In genomic region chr21:36917487-36918158, GRCh38 we compare ENCODE assay signal across 8 cellular contexts. TPM values are rescaled to one million over a fixed set of nuclear protein-coding genes. Genes with fewer than 3 reads are reported as not detected.
A peak's percentile ranks its signal among the peaks of the same experiment; 100 is the strongest.
DNase-seq lines count a peak whose midpoint lies in the region; ATAC-seq and TF ChIP-seq lines count a peak whose summit lies in the region.

No MANE protein-coding gene starts in this region.

- H3K36me3 Mint-ChIP-seq in activated CD4-positive, alpha-beta T cell treated with anti-CD3 and anti-CD28 coated beads for 36 hours (ENCODE audit: low read depth) = peaks cover 4% of the 10 kb centered on the region
- no peaks in the 10 kb centered on the region for H3K36me3 Mint-ChIP-seq in activated CD4-positive, alpha-beta T cell treated with anti-CD3 and anti-CD28 coated beads, Interleukin-2, amount 10 ng/mL, durations not matched to agents 7 days and 5 days (ENCODE audit: low read depth)
- peaks cover 0 to 17% (median 8%) of the 10 kb centered on the region in 5 donors for H3K36me3 Mint-ChIP-seq in naive thymus-derived CD4-positive, alpha-beta T cell

- no peak overlapping the region for H3K4me3 Mint-ChIP-seq in activated CD4-positive, alpha-beta T cell treated with anti-CD3 and anti-CD28 coated beads for 36 hours
- H3K4me3 Mint-ChIP-seq in activated CD4-positive, alpha-beta T cell treated with anti-CD3 and anti-CD28 coated beads, Interleukin-2, amount 10 ng/mL, durations not matched to agents 7 days and 5 days = no peak overlapping the region
- no peak overlapping the region for H3K4me3 Mint-ChIP-seq in naive thymus-derived CD4-positive, alpha-beta T cell

- H3K36me3 ChIP-seq in adrenal gland (replicated peaks in 1 of 2) (no peaks in the 10 kb centered on the region), upper lobe of right lung (no peaks in the 10 kb centered on the region), tibial nerve (peaks cover 0 to 8% (median 0%) of the 10 kb centered on the region in 3 donors)
- H3K36me3 ChIP-seq in naive thymus-derived CD4-positive, alpha-beta T cell (ENCODE audit: control insufficient read depth in 2 of 3, insufficient read depth in 3 of 3, low read length in 3 of 3) = no peaks in the 10 kb centered on the region

- peaks cover 11% of the 10 kb centered on the region for H3K4me1 Mint-ChIP-seq in activated CD4-positive, alpha-beta T cell treated with anti-CD3 and anti-CD28 coated beads for 36 hours
- H3K4me1 Mint-ChIP-seq in activated CD4-positive, alpha-beta T cell treated with anti-CD3 and anti-CD28 coated beads, Interleukin-2, amount 10 ng/mL, durations not matched to agents 7 days and 5 days = peaks cover 12% of the 10 kb centered on the region
- H3K4me1 Mint-ChIP-seq in naive thymus-derived CD4-positive, alpha-beta T cell = peaks cover 4 to 11% (median 10%) of the 10 kb centered on the region in 7 donors

- H3K4me1 ChIP-seq in adrenal gland (replicated peaks in 1 of 2) (no peaks in the 10 kb centered on the region), upper lobe of right lung (peaks cover 11% of the 10 kb centered on the region), tibial nerve (peaks cover 0 to 17% (median 0%) of the 10 kb centered on the region in 4 donors)
- no peaks in the 10 kb centered on the region for H3K4me1 ChIP-seq in naive thymus-derived CD4-positive, alpha-beta T cell (ENCODE audit: control insufficient read depth in 2 of 2, insufficient read depth in 2 of 2, low read length in 2 of 2)

- intact Hi-C loops in activated CD4-positive, alpha-beta T cell treated with anti-CD3 and anti-CD28 coated beads for 36 hours (cut with DNase I, micrococcal nuclease) = no loop called here
- intact Hi-C loops in adrenal gland (cut with DNase I) = no loop called here
- intact Hi-C loops in upper lobe of right lung (cut with DNase I) = no loop called here
- intact Hi-C loops in naive thymus-derived CD4-positive, alpha-beta T cell (cut with micrococcal nuclease) = no loop called here

- H3K9me3 Mint-ChIP-seq in activated CD4-positive, alpha-beta T cell treated with anti-CD3 and anti-CD28 coated beads for 36 hours (ENCODE audit: low read depth) = no peaks in the 10 kb centered on the region
- no peaks in the 10 kb centered on the region for H3K9me3 Mint-ChIP-seq in activated CD4-positive, alpha-beta T cell treated with anti-CD3 and anti-CD28 coated beads, Interleukin-2, amount 10 ng/mL, durations not matched to agents 7 days and 5 days
- H3K9me3 Mint-ChIP-seq in naive thymus-derived CD4-positive, alpha-beta T cell = no peaks in the 10 kb centered on the region

- TF ChIP-seq EP300 in tibial nerve (IDR thresholded peaks at IDR 0.05) = no peak

- no peaks in the 10 kb centered on the region for H3K9me3 ChIP-seq in adrenal gland (replicated peaks in 1 of 3)
- H3K9me3 ChIP-seq in upper lobe of right lung = no peaks in the 10 kb centered on the region
- H3K9me3 ChIP-seq in naive thymus-derived CD4-positive, alpha-beta T cell (ENCODE audit: control insufficient read depth in 2 of 3, low read length in 3 of 3) = no peaks in the 10 kb centered on the region
- no peaks in the 10 kb centered on the region for H3K9me3 ChIP-seq in tibial nerve

- CTCF ChIA-PET in activated CD4-positive, alpha-beta T cell treated with anti-CD3 and anti-CD28 coated beads for 36 hours (lab: Charles Lee) = interaction anchor here (0.6 to 1.9 kb wide), 7 partner anchors 8 to 457 kb away, joined by 3 to 5 read pairs (median 4); no protein-coding TSS in a partner anchor
- CTCF ChIA-PET in activated CD4-positive, alpha-beta T cell treated with anti-CD3 and anti-CD28 coated beads, Interleukin-2, amount 10 ng/mL, durations not matched to agents 7 days and 5 days (lab: Charles Lee) = interaction anchor here (0.5 to 1.0 kb wide), 2 partner anchors 23 to 48 kb away, joined by 3 read pairs; no protein-coding TSS in a partner anchor
- CTCF ChIA-PET in naive thymus-derived CD4-positive, alpha-beta T cell (lab: Charles Lee) = interaction anchor here (0.8 kb wide), 1 partner anchor 413 kb away, joined by 3 read pairs; no protein-coding TSS in a partner anchor

- peak; percentile 18 for DNase-seq in activated CD4-positive, alpha-beta T cell treated with anti-CD3 and anti-CD28 coated beads for 36 hours
- DNase-seq in activated CD4-positive, alpha-beta T cell treated with anti-CD3 and anti-CD28 coated beads, Interleukin-2, amount 10 ng/mL, durations not matched to agents 7 days and 5 days = no peak
- DNase-seq in adrenal gland = peak; percentile 31 to 68 (median 36)
- DNase-seq in iPS DF 4.7 (ENCODE audit: extremely low read depth, low spot score) = peak; percentile 28
- DNase-seq in upper lobe of right lung = no peak
- DNase-seq in naive thymus-derived CD4-positive, alpha-beta T cell = no peak
- DNase-seq in tibial nerve (ENCODE audit: low spot score in 2 of 2) = no peak
- no peak for DNase-seq in activated T-cell treated with anti-CD3 and anti-CD28 coated beads, Interleukin-2, amount 50 U/mL, for 48 hours

- H3K4me3 ChIP-seq in adrenal gland (no peak overlapping the region), upper lobe of right lung (no peak overlapping the region), tibial nerve (no peak overlapping the region)
- H3K4me3 ChIP-seq in naive thymus-derived CD4-positive, alpha-beta T cell (ENCODE audit: low read length) = no peak overlapping the region

- H3K27me3 ChIP-seq in adrenal gland = no peaks in the 10 kb centered on the region
- no peaks in the 10 kb centered on the region for H3K27me3 ChIP-seq in upper lobe of right lung
- no peaks in the 10 kb centered on the region for H3K27me3 ChIP-seq in naive thymus-derived CD4-positive, alpha-beta T cell (ENCODE audit: control insufficient read depth in 2 of 2, insufficient read depth in 2 of 2, low read length in 2 of 2)
- H3K27me3 ChIP-seq in tibial nerve = no peaks in the 10 kb centered on the region

- no peak overlapping the region for H3K27ac Mint-ChIP-seq in activated CD4-positive, alpha-beta T cell treated with anti-CD3 and anti-CD28 coated beads for 36 hours
- H3K27ac Mint-ChIP-seq in activated CD4-positive, alpha-beta T cell treated with anti-CD3 and anti-CD28 coated beads, Interleukin-2, amount 10 ng/mL, durations not matched to agents 7 days and 5 days = no peak overlapping the region
- peak overlapping the region in 1 of 9 donors; percentile 7 for H3K27ac Mint-ChIP-seq in naive thymus-derived CD4-positive, alpha-beta T cell

- POLR2A ChIA-PET in activated CD4-positive, alpha-beta T cell treated with anti-CD3 and anti-CD28 coated beads for 36 hours (lab: Charles Lee) = no interaction called here
- POLR2A ChIA-PET in activated CD4-positive, alpha-beta T cell treated with anti-CD3 and anti-CD28 coated beads, Interleukin-2, amount 10 ng/mL, durations not matched to agents 7 days and 5 days (lab: Charles Lee) = no interaction called here
- POLR2A ChIA-PET in naive thymus-derived CD4-positive, alpha-beta T cell (lab: Charles Lee) = no interaction called here

- WGBS in adrenal gland, 4 donors = 39 to 62% (median 51%) methylated on average over 8 of the region's 8 CpGs
- 68 to 77% methylated on average over 8 of the region's 8 CpGs for WGBS in tibial nerve, 2 donors

- H3K27ac ChIP-seq in adrenal gland = no peak overlapping the region
- no peak overlapping the region for H3K27ac ChIP-seq in upper lobe of right lung
- no peak overlapping the region for H3K27ac ChIP-seq in naive thymus-derived CD4-positive, alpha-beta T cell (ENCODE audit: low read depth, low read length)
- no peak overlapping the region for H3K27ac ChIP-seq in tibial nerve

- TF ChIP-seq CTCF in adrenal gland (IDR thresholded peaks at IDR 0.05) (peak; percentile 33 to 55 (median 43)), upper lobe of right lung (IDR thresholded peaks at IDR 0.05) (peak; percentile 38), tibial nerve (IDR thresholded peaks at IDR 0.05) (peak in 1 of 5 experiments; percentile 32)

- TF ChIP-seq POLR2A in adrenal gland (IDR thresholded peaks at IDR 0.05) (no peak), tibial nerve (IDR thresholded peaks at IDR 0.05) (no peak)

- H3K27me3 Mint-ChIP-seq in activated CD4-positive, alpha-beta T cell treated with anti-CD3 and anti-CD28 coated beads for 36 hours = no peaks in the 10 kb centered on the region
- H3K27me3 Mint-ChIP-seq in activated CD4-positive, alpha-beta T cell treated with anti-CD3 and anti-CD28 coated beads, Interleukin-2, amount 10 ng/mL, durations not matched to agents 7 days and 5 days = no peaks in the 10 kb centered on the region
- no peaks in the 10 kb centered on the region for H3K27me3 Mint-ChIP-seq in naive thymus-derived CD4-positive, alpha-beta T cell

- no peak for ATAC-seq in activated CD4-positive, alpha-beta T cell treated with anti-CD3 and anti-CD28 coated beads for 36 hours
- peak; percentile 37 for ATAC-seq in upper lobe of right lung
- no peak for ATAC-seq in naive thymus-derived CD4-positive, alpha-beta T cell

RNA-seq across cellular contexts. Expression of gene HLCS, which starts 48.8 kb away (rescaled TPM):
- total RNA-seq in activated CD4-positive, alpha-beta T cell treated with anti-CD3 and anti-CD28 coated beads for 36 hours = 10 to 100 TPM; 14.3 to 15.0 TPM
- total RNA-seq in activated CD4-positive, alpha-beta T cell treated with anti-CD3 and anti-CD28 coated beads, Interleukin-2, amount 10 ng/mL, durations not matched to agents 7 days and 5 days = 10 to 100 TPM; 15.8 to 15.9 TPM
- 10 to 100 TPM; 13.3 to 34.4 (median 20.4) TPM for total RNA-seq in adrenal gland
- polyA plus RNA-seq in adrenal gland = 10 to 100 TPM in 1 of 3 donors, 1 to 10 TPM in 2; 4.4 to 18.3 (median 6.4) TPM
- total RNA-seq in upper lobe of right lung = 16.0 TPM
- 10 to 100 TPM in 3 of 5 experiments, 1 to 10 TPM in 2; 8.8 to 19.3 (median 12.2) TPM for total RNA-seq in naive thymus-derived CD4-positive, alpha-beta T cell
- 1 to 10 TPM; 7.0 to 8.0 TPM for polyA plus RNA-seq in naive thymus-derived CD4-positive, alpha-beta T cell
- total RNA-seq in tibial nerve = 10 to 100 TPM; 14.4 to 19.0 (median 17.4) TPM

Comparison
In these comparisons a context has a peak if more than half of its experiments do, and no peak if none do; other contexts are left out.
1. DNase-seq: peak in activated CD4-positive, alpha-beta T cell treated with anti-CD3 and anti-CD28 coated beads for 36 hours (single experiment), adrenal gland (7 of 7) and iPS DF 4.7 (single experiment); none in activated CD4-positive, alpha-beta T cell treated with anti-CD3 and anti-CD28 coated beads, Interleukin-2, amount 10 ng/mL, durations not matched to agents 7 days and 5 days (single experiment), upper lobe of right lung (single experiment), naive thymus-derived CD4-positive, alpha-beta T cell (0 of 9), tibial nerve (0 of 2) and activated T-cell treated with anti-CD3 and anti-CD28 coated beads, Interleukin-2, amount 50 U/mL, for 48 hours (0 of 2).